In genomic region chr5:109692011-109692410, GRCh38 we compare ENCODE assay signal across 8 cellular contexts. TPM values are rescaled to one million over a fixed set of nuclear protein-coding genes. Genes with fewer than 3 reads are reported as not detected.
DNase-seq lines count a peak whose midpoint lies in the region; ATAC-seq, FAIRE-seq and TF ChIP-seq lines count a peak whose summit lies in the region.

No MANE protein-coding gene starts in this region.

- peak overlapping the region; percentile 89 for H3K27ac Mint-ChIP-seq in activated naive CD8-positive, alpha-beta T cell treated with anti-CD3 and anti-CD28 coated beads for 36 hours

- H3K9me3 ChIP-seq in cardiac muscle cell (ENCODE audit: low read depth) (no peaks in the 10 kb centered on the region), keratinocyte (ENCODE audit: control insufficient read depth, low read depth, low read length) (no peaks in the 10 kb centered on the region), upper lobe of right lung (no peaks in the 10 kb centered on the region)

- H3K9me1 ChIP-seq in keratinocyte (ENCODE audit: control insufficient read depth, extremely low read depth, insufficient read depth, low read length): no peaks in the 10 kb centered on the region

- peak overlapping the region; percentile 87 for H3K4me3 Mint-ChIP-seq in activated naive CD8-positive, alpha-beta T cell treated with anti-CD3 and anti-CD28 coated beads for 36 hours

- no peak overlapping the region for H3K27ac ChIP-seq in cardiac muscle cell
- H3K27ac ChIP-seq in keratinocyte (ENCODE audit: control insufficient read depth, insufficient read depth, low read length): no peak overlapping the region
- no peak overlapping the region for H3K27ac ChIP-seq in upper lobe of right lung

- DNase-seq in cardiac muscle cell (ENCODE audit: low read depth in 1 of 2, low spot score in 1 of 2) (peak; percentile 52 to 61), left ventricle myocardium superior (no peak), keratinocyte (ENCODE audit: low read depth, low spot score) (no peak), upper lobe of right lung (no peak), activated gamma-delta T cell (lab: John Stamatoyannopoulos, UW) (no peak)
- no peak for DNase-seq in activated naive CD8-positive, alpha-beta T cell treated with anti-CD3 and anti-CD28 coated beads for 36 hours

- dilution Hi-C loops in keratinocyte (cut with MboI; ENCODE audit: extremely low pct_ligation_motif_present, low sequenced_read_pairs): no loop called here

- peaks cover 14% of the 10 kb centered on the region for H4K20me1 ChIP-seq in keratinocyte (ENCODE audit: control insufficient read depth, extremely low read depth, insufficient read depth, low read length)

- H3K9ac ChIP-seq in keratinocyte (ENCODE audit: control insufficient read depth, extremely low read depth, insufficient read depth, low read length): peak overlapping the region; percentile 96

- peak overlapping the region; percentile 88 for H3K4me2 ChIP-seq in keratinocyte (ENCODE audit: control insufficient read depth, extremely low read depth, insufficient read depth, low read depth, low read length)

- no peak for FAIRE-seq in keratinocyte (lab: Jason Lieb, UNC)

- intact Hi-C loops in left ventricle myocardium superior (cut with micrococcal nuclease): no loop called here
- intact Hi-C loops in upper lobe of right lung (cut with DNase I): no loop called here

- H3K27me3 ChIP-seq in cardiac muscle cell: no peaks in the 10 kb centered on the region
- H3K27me3 ChIP-seq in keratinocyte (ENCODE audit: control insufficient read depth, extremely low read depth, insufficient read depth, low read length): no peaks in the 10 kb centered on the region
- no peaks in the 10 kb centered on the region for H3K27me3 ChIP-seq in upper lobe of right lung

- no peak for TF ChIP-seq CTCF in cardiac muscle cell (IDR thresholded peaks at IDR 0.05; ENCODE audit: low read depth, low read length)
- TF ChIP-seq CTCF in keratinocyte (optimal IDR thresholded peaks at IDR 0.05 in 1 of 3, IDR thresholded peaks at IDR 0.05 in 1 of 3, conservative IDR thresholded peaks at IDR 0.05 in 1 of 3; ENCODE audit: extremely low read depth in 1 of 3, insufficient read depth in 2 of 3, low read length in 3 of 3): no peak
- no peak for TF ChIP-seq CTCF in upper lobe of right lung (IDR thresholded peaks at IDR 0.05)

- peaks cover 30% of the 10 kb centered on the region for H3K36me3 Mint-ChIP-seq in activated naive CD8-positive, alpha-beta T cell treated with anti-CD3 and anti-CD28 coated beads for 36 hours

- H3K4me1 ChIP-seq in cardiac muscle cell (ENCODE audit: low read depth) (no peaks in the 10 kb centered on the region), keratinocyte (ENCODE audit: control insufficient read depth, extremely low read depth, insufficient read depth, low read length) (peaks cover 40% of the 10 kb centered on the region), upper lobe of right lung (peaks cover 32% of the 10 kb centered on the region)

- H3K4me3 ChIP-seq in cardiac muscle cell (no peak overlapping the region), keratinocyte (ENCODE audit: control insufficient read depth in 2 of 3, extremely low read depth in 1 of 3, insufficient read depth in 2 of 3, low read depth in 1 of 3, low read length in 3 of 3) (peak overlapping the region; percentile 67 to 85 (median 84)), upper lobe of right lung (peak overlapping the region; percentile 95)

- H3K79me2 ChIP-seq in keratinocyte (ENCODE audit: control insufficient read depth, insufficient read depth, low read length): peaks cover 66% of the 10 kb centered on the region

- no peaks in the 10 kb centered on the region for H3K27me3 Mint-ChIP-seq in activated naive CD8-positive, alpha-beta T cell treated with anti-CD3 and anti-CD28 coated beads for 36 hours

- H3K4me1 Mint-ChIP-seq in activated naive CD8-positive, alpha-beta T cell treated with anti-CD3 and anti-CD28 coated beads for 36 hours: peaks cover 56% of the 10 kb centered on the region

- ATAC-seq in left ventricle myocardium superior: no peak
- ATAC-seq in upper lobe of right lung: no peak
- no peak for ATAC-seq in HG02870 (IDR thresholded peaks at IDR 0.05; ENCODE audit: unreplicated experiment)
- no peak for ATAC-seq in GM21423 (IDR thresholded peaks at IDR 0.05; ENCODE audit: unreplicated experiment)

- H3K36me3 ChIP-seq in cardiac muscle cell: no peaks in the 10 kb centered on the region
- no peaks in the 10 kb centered on the region for H3K36me3 ChIP-seq in keratinocyte (ENCODE audit: control insufficient read depth in 2 of 2, extremely low read depth in 1 of 2, insufficient read depth in 2 of 2, low read length in 2 of 2)
- H3K36me3 ChIP-seq in upper lobe of right lung: no peaks in the 10 kb centered on the region

- peaks cover 4% of the 10 kb centered on the region for H3K9me3 Mint-ChIP-seq in activated naive CD8-positive, alpha-beta T cell treated with anti-CD3 and anti-CD28 coated beads for 36 hours

- no peak overlapping the region for H2AFZ ChIP-seq in keratinocyte (ENCODE audit: control insufficient read depth, low read length)

RNA-seq across cellular contexts. Expression of gene MAN2A1, which starts 2.3 kb away (rescaled TPM):
- 6.3 and 8.6 TPM in 2 replicates for total RNA-seq in cardiac muscle cell
- 4.4 and 5.3 TPM in 2 replicates for polyA plus RNA-seq in cardiac muscle cell
- 8.1 TPM for total RNA-seq in left ventricle myocardium superior
- total RNA-seq in activated naive CD8-positive, alpha-beta T cell treated with anti-CD3 and anti-CD28 coated beads for 36 hours: 10 to 100 TPM; 28.7 to 28.8 TPM
- polyA plus RNA-seq in keratinocyte: 38.3 to 63.8 TPM (median 50.5 TPM) in 3 replicates
- polyA plus RNA-seq in keratinocyte (2011; ENCODE audit: low read depth): 106 TPM
- polyA plus RNA-seq in keratinocyte (2011; cell fraction: cytosol; rRNA removed): 13.3 and 23.9 TPM in 2 replicates
- polyA plus RNA-seq in keratinocyte (2011; cell fraction: nucleus; rRNA removed): 61.7 and 89.6 TPM in 2 replicates
- polyA plus RNA-seq in keratinocyte (2012; ENCODE audit: low replicate concordance): 24.8 and 45.4 TPM in 2 replicates
- 20.5 to 113 TPM (median 95.0 TPM) in 3 replicates for polyA minus RNA-seq in keratinocyte
- 60.2 TPM for polyA minus RNA-seq in keratinocyte (2011; cell fraction: cytosol; rRNA and poly(A)+ RNA removed)
- polyA minus RNA-seq in keratinocyte (2011; cell fraction: nucleus; rRNA and poly(A)+ RNA removed): 186 and 287 TPM in 2 replicates
- total RNA-seq in upper lobe of right lung: 43.6 TPM

Comparison
In these comparisons a context has a peak if more than half of its experiments do, and no peak if none do; other contexts are left out.
1. DNase-seq: peak in cardiac muscle cell (2 of 2); none in left ventricle myocardium superior (single experiment), activated naive CD8-positive, alpha-beta T cell treated with anti-CD3 and anti-CD28 coated beads for 36 hours (single experiment), keratinocyte (single experiment), upper lobe of right lung (single experiment) and activated gamma-delta T cell (single experiment).